Comparison of ENCODE assay signal across 13 cellular contexts in genomic region chr6:112233864-112234263, GRCh38. TPM values are rescaled to one million over a fixed set of nuclear protein-coding genes. Genes with fewer than 3 reads are reported as not detected.
A peak's percentile ranks its signal among the peaks of the same experiment; 100 is the strongest.
DNase-seq lines count a peak whose midpoint lies in the region; ATAC-seq and TF ChIP-seq lines count a peak whose summit lies in the region.
"Had no signal": no experiment of that assay in that cellular context is flagged by ENCODE, and none has a peak within 500 bp of the region (broad histone marks: within the 10 kb centered on the region; RNA-seq: fewer than 3 reads in every experiment).

No MANE protein-coding gene starts in this region.

- ATAC-seq in heart right ventricle (peak; percentile 57 to 84 (median 72)), HG03159 (IDR thresholded peaks at IDR 0.05; ENCODE audit: unreplicated experiment) (no peak), GM21717 (IDR thresholded peaks at IDR 0.05; ENCODE audit: unreplicated experiment) (no peak)
- ATAC-seq: left lobe of liver had no signal

- H3K9me3 ChIP-seq in heart right ventricle, result no peaks in the 10 kb centered on the region

- peaks cover 0 to under 1% (median 0%) of the 10 kb centered on the region in 9 donors for H3K36me3 ChIP-seq in heart right ventricle
- H3K36me3 ChIP-seq: BLaER1 treated with 17β-estradiol and CSF1 and Interleukin-3, amounts not matched to agents 10 nM and 100 nM; WERI-Rb-1 had no signal

- H3K27ac ChIP-seq in heart right ventricle (peak overlapping the region; percentile 65 to 89 (median 78)), substantia nigra (ENCODE audit: low read depth, low read length, poor library complexity, severe bottlenecking) (no peak overlapping the region)
- H3K27ac ChIP-seq: BLaER1 treated with 17β-estradiol and CSF1 and Interleukin-3, amounts not matched to agents 10 nM and 100 nM; WERI-Rb-1 had no signal

- DNase-seq in Daoy (ENCODE audit: low read depth) (peak; percentile 71), astrocyte of the spinal cord (ENCODE audit: low read depth, low spot score) (peak; percentile 60), heart right ventricle (peak in 1 of 2 donors; percentile 70), skeletal muscle cell (ENCODE audit: low read depth) (peak; percentile 82), LoVo (ENCODE audit: low spot score) (no peak), substantia nigra (lab: John Stamatoyannopoulos, UW) (no peak)
- DNase-seq: activated T-cell treated with anti-CD3 and anti-CD28 coated beads, Interleukin-2, amount 50 U/mL, for 24 hours; WERI-Rb-1 had no signal

- 34 to 39% methylated on average over 4 of the region's 4 CpGs for WGBS in heart right ventricle, 2 donors

- peaks cover 13 to 93% (median 78%) of the 10 kb centered on the region in 9 donors for H3K4me1 ChIP-seq in heart right ventricle

- H3K4me3 ChIP-seq in astrocyte of the spinal cord (ENCODE audit: low read depth, low read length) (no peak overlapping the region), heart right ventricle (peak overlapping the region in 1 of 10 donors; percentile 28), skeletal muscle cell (ENCODE audit: low read depth, low read length) (no peak overlapping the region)
- H3K4me3 ChIP-seq: BLaER1 treated with 17β-estradiol and CSF1 and Interleukin-3, amounts not matched to agents 10 nM and 100 nM had no signal

- no peak for TF ChIP-seq CTCF in astrocyte of the spinal cord (IDR thresholded peaks at IDR 0.05; ENCODE audit: low read depth, low read length)
- no peak for TF ChIP-seq CTCF in heart right ventricle (IDR thresholded peaks at IDR 0.05)

- intact Hi-C loops in heart right ventricle (cut with DNase I), result loop anchor here in 2 of 10 donors (2.0 kb wide), 2 partner anchors 17 to 35 kb away; no protein-coding TSS in a partner anchor

- in situ Hi-C loops in astrocyte of the spinal cord (cut with HindIII; ENCODE audit: low sequenced_read_pairs), result no loop called here

- no peaks in the 10 kb centered on the region for H3K27me3 ChIP-seq in heart right ventricle
- H3K27me3 ChIP-seq: BLaER1 treated with 17β-estradiol and CSF1 and Interleukin-3, amounts not matched to agents 10 nM and 100 nM had no signal

RNA-seq across cellular contexts. Expression of gene LAMA4, which starts 20.5 kb away (rescaled TPM):
- 66.6 and 76.5 TPM in 2 replicates for total RNA-seq in Daoy (2014; rRNA removed; shearing (Covaris generic))
- 100 to 1,000 TPM in 1 of 10 donors, 10 to 100 TPM in 9; 35.4 to 103 (median 82.5) TPM for total RNA-seq in heart right ventricle
- polyA plus RNA-seq in heart right ventricle, result 10 to 100 TPM; 23.7 to 92.5 TPM
- total RNA-seq: NCI-H460 had no signal

Comparison
In these comparisons a context has a peak if more than half of its experiments do, and no peak if none do; other contexts are left out.
1. DNase-seq: peak in Daoy (single experiment), astrocyte of the spinal cord (single experiment) and skeletal muscle cell (single experiment); none in LoVo (single experiment) and substantia nigra (0 of 49).
2. ATAC-seq: peak in heart right ventricle (8 of 8); none in HG03159 (single experiment) and GM21717 (single experiment).